ENCODE assay signal across 23 cellular contexts in genomic region chr15:61849446-61849845, GRCh38.
DNase-seq lines count a peak whose midpoint lies in the region; ATAC-seq and FAIRE-seq lines count a peak whose summit lies in the region.
"Had no signal": no experiment of that assay in that cellular context is flagged by ENCODE, and none has a peak within 500 bp of the region (broad histone marks: within the 10 kb centered on the region; RNA-seq: fewer than 3 reads in every experiment).

No MANE protein-coding gene starts in this region.

- peaks cover 6% of the 10 kb centered on the region; the same call in 1 of the 2 replicates for H3K36me3 ChIP-seq in Karpas-422 (ENCODE audit: insufficient read depth, low read length)

- H3K4me3 Mint-ChIP-seq in T-helper 17 cell (no peak overlapping the region), memory B cell (no peak overlapping the region)
- no peak overlapping the region for H3K4me3 Mint-ChIP-seq in activated CD4-positive, alpha-beta memory T cell treated with anti-CD3 and anti-CD28 coated beads, Interleukin-2, amount 10 ng/mL, durations not matched to agents 7 days and 5 days
- H3K4me3 Mint-ChIP-seq: B cell; CD4-positive, alpha-beta T cell; CD8-positive, alpha-beta T cell had no signal

- H3K9me2 ChIP-seq in Karpas-422 (replicated peaks; ENCODE audit: insufficient read depth, low read length) = no peaks in the 10 kb centered on the region

- H3K27me3 ChIP-seq in Karpas-422 (ENCODE audit: low read length) = no peaks in the 10 kb centered on the region
- H3K27me3 ChIP-seq: BLaER1 treated with 17β-estradiol and CSF1 and Interleukin-3, amounts not matched to agents 10 nM and 100 nM had no signal

- peaks cover 9% of the 10 kb centered on the region for H3K27me3 Mint-ChIP-seq in T-helper 17 cell
- H3K27me3 Mint-ChIP-seq in memory B cell = no peaks in the 10 kb centered on the region
- H3K27me3 Mint-ChIP-seq in activated CD4-positive, alpha-beta memory T cell treated with anti-CD3 and anti-CD28 coated beads, Interleukin-2, amount 10 ng/mL, durations not matched to agents 7 days and 5 days = peaks cover 3% of the 10 kb centered on the region
- H3K27me3 Mint-ChIP-seq: B cell; CD4-positive, alpha-beta T cell had no signal

- H3K4me2 ChIP-seq in Karpas-422 (ENCODE audit: low read depth, low read length, poor library complexity, severe bottlenecking) = no peak overlapping the region
- H3K4me2 ChIP-seq: A549; BLaER1 treated with 17β-estradiol and CSF1 and Interleukin-3, amounts not matched to agents 10 nM and 100 nM had no signal

- POLR2A ChIA-PET in activated CD4-positive, alpha-beta memory T cell treated with anti-CD3 and anti-CD28 coated beads, Interleukin-2, amount 10 ng/mL, durations not matched to agents 7 days and 5 days (lab: Charles Lee) = no interaction called here

- no peaks in the 10 kb centered on the region for H4K20me1 ChIP-seq in Karpas-422 (ENCODE audit: insufficient read depth, low read depth, low read length)
- H4K20me1 ChIP-seq: BLaER1 treated with 17β-estradiol and CSF1 and Interleukin-3, amounts not matched to agents 10 nM and 100 nM had no signal

- no peak overlapping the region for H3K9ac ChIP-seq in Karpas-422 (ENCODE audit: low read length)
- H3K9ac ChIP-seq: BLaER1 treated with 17β-estradiol and CSF1 and Interleukin-3, amounts not matched to agents 10 nM and 100 nM had no signal

- CTCF ChIA-PET in activated CD4-positive, alpha-beta memory T cell treated with anti-CD3 and anti-CD28 coated beads, Interleukin-2, amount 10 ng/mL, durations not matched to agents 7 days and 5 days (lab: Charles Lee) = no interaction called here

- peak; percentile 63 for FAIRE-seq in urothelium cell line (lab: Jason Lieb, UNC)
- FAIRE-seq: A549, D721Med, G401.6, GM12891, GM19239 had no signal

- H3K27ac Mint-ChIP-seq in T-helper 17 cell (peak overlapping the region; percentile 37), memory B cell (peak overlapping the region; percentile 32)
- no peak overlapping the region for H3K27ac Mint-ChIP-seq in activated CD4-positive, alpha-beta memory T cell treated with anti-CD3 and anti-CD28 coated beads, Interleukin-2, amount 10 ng/mL, durations not matched to agents 7 days and 5 days
- H3K27ac Mint-ChIP-seq: B cell; CD4-positive, alpha-beta T cell; CD8-positive, alpha-beta T cell had no signal

- no peaks in the 10 kb centered on the region for H3K4me1 ChIP-seq in Karpas-422 (ENCODE audit: low read length)
- H3K4me1 ChIP-seq: A549, Caco-2 had no signal

- no peak overlapping the region for H2AFZ ChIP-seq in Karpas-422 (ENCODE audit: low read length)

- H3K36me3 Mint-ChIP-seq in T-helper 17 cell (ENCODE audit: low read depth) (peaks cover 7% of the 10 kb centered on the region), memory B cell (peaks cover 8% of the 10 kb centered on the region)
- H3K36me3 Mint-ChIP-seq in activated CD4-positive, alpha-beta memory T cell treated with anti-CD3 and anti-CD28 coated beads, Interleukin-2, amount 10 ng/mL, durations not matched to agents 7 days and 5 days (ENCODE audit: low read depth) = peaks cover 18% of the 10 kb centered on the region

- no peak overlapping the region for H3K27ac ChIP-seq in Karpas-422 (ENCODE audit: low read length)
- H3K27ac ChIP-seq: 22Rv1; A549; BLaER1 treated with 17β-estradiol and CSF1 and Interleukin-3, amounts not matched to agents 10 nM and 100 nM; C4-2B had no signal

- H3K9me3 Mint-ChIP-seq in memory B cell = no peaks in the 10 kb centered on the region
- H3K9me3 Mint-ChIP-seq in activated CD4-positive, alpha-beta memory T cell treated with anti-CD3 and anti-CD28 coated beads, Interleukin-2, amount 10 ng/mL, durations not matched to agents 7 days and 5 days = no peaks in the 10 kb centered on the region
- H3K9me3 Mint-ChIP-seq: CD4-positive, alpha-beta T cell; CD8-positive, alpha-beta T cell had no signal

- no peak overlapping the region for H3K4me3 ChIP-seq in Karpas-422 (ENCODE audit: low read length)
- H3K4me3 ChIP-seq: A549; BLaER1 treated with 17β-estradiol and CSF1 and Interleukin-3, amounts not matched to agents 10 nM and 100 nM had no signal

- H3K9me3 ChIP-seq in T-helper 17 cell (ENCODE audit: control insufficient read depth, low read length, poor library complexity, severe bottlenecking) (no peaks in the 10 kb centered on the region), Karpas-422 (ENCODE audit: low read length) (no peaks in the 10 kb centered on the region)
- H3K9me3 ChIP-seq: A549; BLaER1 treated with 17β-estradiol and CSF1 and Interleukin-3, amounts not matched to agents 10 nM and 100 nM; Caco-2 had no signal

- DNase-seq in NCI-H526 (lab: John Stamatoyannopoulos, UW) (peak; percentile 7 to 20), NCI-H526 treated with DMSO at 0.1 percent for 48 hours (lab: John Stamatoyannopoulos, UW) (no peak), T-helper 17 cell (no peak), memory B cell (ENCODE audit: low spot score in 2 of 2) (no peak), urothelium cell line (ENCODE audit: low spot score) (no peak), Karpas-422 (no peak)
- DNase-seq in activated CD4-positive, alpha-beta memory T cell treated with anti-CD3 and anti-CD28 coated beads, Interleukin-2, amount 10 ng/mL, durations not matched to agents 7 days and 5 days = no peak
- DNase-seq: AML-193; Caco-2; Calu3; CD4-positive, alpha-beta T cell; CD8-positive, alpha-beta T cell; DMS79 treated with DMSO at 0.1 percent for 48 hours; GF-D8 had no signal

- no peak for ATAC-seq in T-helper 17 cell
- no peak for ATAC-seq in memory B cell (ENCODE audit: low read depth)
- ATAC-seq: A549; CD8-positive, alpha-beta T cell had no signal

- H3K79me2 ChIP-seq in Karpas-422 (ENCODE audit: low read length) = no peaks in the 10 kb centered on the region

- H3K4me1 Mint-ChIP-seq in T-helper 17 cell (peaks cover 5% of the 10 kb centered on the region), memory B cell (peaks cover 5% of the 10 kb centered on the region)
- H3K4me1 Mint-ChIP-seq in activated CD4-positive, alpha-beta memory T cell treated with anti-CD3 and anti-CD28 coated beads, Interleukin-2, amount 10 ng/mL, durations not matched to agents 7 days and 5 days = no peaks in the 10 kb centered on the region
- H3K4me1 Mint-ChIP-seq: B cell had no signal

Comparison
In these comparisons a context has a peak if more than half of its experiments do, and no peak if none do; other contexts are left out.
1. DNase-seq: peak in NCI-H526 (2 of 2); none in NCI-H526 treated with DMSO at 0.1 percent for 48 hours (single experiment), T-helper 17 cell (0 of 3), memory B cell (0 of 2), urothelium cell line (single experiment), Karpas-422 (single experiment) and activated CD4-positive, alpha-beta memory T cell treated with anti-CD3 and anti-CD28 coated beads, Interleukin-2, amount 10 ng/mL, durations not matched to agents 7 days and 5 days (single experiment).